ENCODE assay signal across 16 cellular contexts in the genomic region with DNA sequence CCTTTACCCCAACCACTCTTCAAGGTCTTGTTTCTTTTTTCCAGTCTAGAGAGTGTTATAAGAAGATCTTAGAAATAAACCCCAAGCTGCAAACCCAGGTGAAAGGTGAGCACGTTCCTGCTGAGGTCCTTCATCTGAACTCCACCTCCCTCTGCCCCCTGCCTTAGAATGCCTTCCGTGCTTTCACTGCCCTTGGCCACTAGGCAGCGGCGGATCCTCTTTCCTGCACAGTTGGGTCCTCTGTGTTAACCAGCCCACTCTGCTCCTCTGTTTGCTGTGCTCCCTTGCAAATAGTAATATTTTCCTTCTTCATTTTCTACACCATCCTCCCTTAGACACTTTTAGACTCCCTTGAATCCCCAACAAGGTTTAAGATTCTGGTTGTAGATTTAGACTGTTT. TPM values are rescaled to one million over a fixed set of nuclear protein-coding genes. Genes with fewer than 3 reads are reported as not detected.
"Had no signal": no experiment of that assay in that cellular context is flagged by ENCODE, and none has a peak within 500 bp of the region (broad histone marks: within the 10 kb centered on the region; RNA-seq: fewer than 3 reads in every experiment).

No MANE protein-coding gene starts in this region.

- H3K4me3 Mint-ChIP-seq: activated naive CD8-positive, alpha-beta T cell treated with anti-CD3 and anti-CD28 coated beads, Interleukin-2, amount 10 ng/mL, durations not matched to agents 7 days and 5 days; effector memory CD8-positive, alpha-beta T cell; stimulated activated memory B cell treated with anti-CD40 and anti-IgM and Interleukin-4, amounts not matched to agents 10 μg/mL and 1 μg/mL and 100 μg/mL, for 72 hours; T-helper 17 cell had no signal

- H3K4me1 ChIP-seq: breast epithelium, thyroid gland had no signal

- H3K27ac Mint-ChIP-seq: activated naive CD8-positive, alpha-beta T cell treated with anti-CD3 and anti-CD28 coated beads, Interleukin-2, amount 10 ng/mL, durations not matched to agents 7 days and 5 days; effector memory CD8-positive, alpha-beta T cell; stimulated activated memory B cell treated with anti-CD40 and anti-IgM and Interleukin-4, amounts not matched to agents 10 μg/mL and 1 μg/mL and 100 μg/mL, for 72 hours; T-helper 17 cell had no signal

- H3K9me3 Mint-ChIP-seq: activated naive CD8-positive, alpha-beta T cell treated with anti-CD3 and anti-CD28 coated beads, Interleukin-2, amount 10 ng/mL, durations not matched to agents 7 days and 5 days; effector memory CD8-positive, alpha-beta T cell had no signal

- FAIRE-seq: frontal cortex, TTC549 had no signal

- H3K27me3 ChIP-seq: breast epithelium, thyroid gland had no signal

- H3K9me3 ChIP-seq: breast epithelium, thyroid gland had no signal

- H3K27ac ChIP-seq: breast epithelium, thyroid gland had no signal

- H3K4me1 Mint-ChIP-seq: stimulated activated memory B cell treated with anti-CD40 and anti-IgM and Interleukin-4, amounts not matched to agents 10 μg/mL and 1 μg/mL and 100 μg/mL, for 72 hours had no signal

- H3K27me3 Mint-ChIP-seq: activated naive CD8-positive, alpha-beta T cell treated with anti-CD3 and anti-CD28 coated beads, Interleukin-2, amount 10 ng/mL, durations not matched to agents 7 days and 5 days; effector memory CD8-positive, alpha-beta T cell; stimulated activated memory B cell treated with anti-CD40 and anti-IgM and Interleukin-4, amounts not matched to agents 10 μg/mL and 1 μg/mL and 100 μg/mL, for 72 hours; T-helper 17 cell had no signal

- ATAC-seq: effector memory CD8-positive, alpha-beta T cell; stimulated activated memory B cell treated with anti-CD40 and anti-IgM and Interleukin-4, amounts not matched to agents 10 μg/mL and 1 μg/mL and 100 μg/mL, for 72 hours; T-helper 17 cell had no signal

- H3K4me3 ChIP-seq: breast epithelium, lung, thyroid gland had no signal

- DNase-seq: activated CD4-positive, alpha-beta T cell treated with anti-CD3 and anti-CD28 coated beads, Interleukin-2, amount 50 U/mL, for 1 hour; activated naive CD4-positive, alpha-beta T cell; activated naive CD8-positive, alpha-beta T cell treated with anti-CD3 and anti-CD28 coated beads, Interleukin-2, amount 10 ng/mL, durations not matched to agents 7 days and 5 days; activated T-cell treated with anti-CD3 and anti-CD28 coated beads for 4 hours; dermis blood vessel endothelial cell; effector memory CD8-positive, alpha-beta T cell; head of caudate nucleus; stimulated activated CD4-positive, alpha-beta T cell treated with anti-CD3 and anti-CD28 coated beads, Interleukin-2, amount 100 ng/mL, for 48 hours; T-helper 17 cell; thyroid gland had no signal

RNA-seq across cellular contexts. Expression of a gene that starts 48.8 kb away (rescaled TPM):
- total RNA-seq: cerebellum, dermis blood vessel endothelial cell, frontal cortex had no signal
